17 cellular contexts compared by ENCODE assay signal in the genomic region with DNA sequence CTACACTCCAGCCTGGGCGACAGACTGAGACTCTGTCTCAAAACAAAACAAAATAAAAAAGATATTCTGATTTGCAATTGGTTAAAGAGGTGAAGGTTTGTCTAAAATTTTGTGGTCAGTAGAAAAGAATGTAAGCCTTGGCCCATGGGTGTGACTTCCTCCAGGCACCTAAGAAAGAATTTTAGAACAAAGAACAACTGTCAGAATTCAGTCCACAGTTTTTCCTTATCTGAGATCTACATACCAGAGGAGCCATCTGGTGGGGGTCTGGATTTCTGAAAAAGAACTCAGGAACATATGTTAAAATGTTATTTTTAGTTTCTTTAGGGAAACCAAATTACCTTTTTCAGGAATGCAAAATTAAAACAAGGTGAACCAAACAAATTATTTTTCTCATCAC.
DNase-seq lines count a peak whose midpoint lies in the region; ATAC-seq and TF ChIP-seq lines count a peak whose summit lies in the region.
"Had no signal": no experiment of that assay in that cellular context is flagged by ENCODE, and none has a peak within 500 bp of the region (broad histone marks: within the 10 kb centered on the region; RNA-seq: fewer than 3 reads in every experiment).

No MANE protein-coding gene starts in this region.

- no peak overlapping the region for H2BK20ac ChIP-seq in H9 (ENCODE audit: low read depth, low read length, poor library complexity, severe bottlenecking)

- H3K27me3 Mint-ChIP-seq in H9 (ENCODE audit: low read depth): no peaks in the 10 kb centered on the region

- no peak overlapping the region for H4K5ac ChIP-seq in H9 (ENCODE audit: insufficient read length, low read depth, low read length)

- H3K27me3 ChIP-seq in GM23248 (replicated peaks; ENCODE audit: insufficient read depth) (no peaks in the 10 kb centered on the region), SJCRH30 (no peaks in the 10 kb centered on the region), H9 (ENCODE audit: insufficient read depth, low read length) (no peaks in the 10 kb centered on the region), psoas muscle (ENCODE audit: insufficient read depth in 3 of 3, low read length in 2 of 3) (no peaks in the 10 kb centered on the region)
- H3K27me3 ChIP-seq: thyroid gland had no signal

- H3K4me1 Mint-ChIP-seq in H9: no peaks in the 10 kb centered on the region
- H3K4me1 Mint-ChIP-seq: activated naive CD4-positive, alpha-beta T cell treated with anti-CD3 and anti-CD28 coated beads, Interleukin-2, amount 50 U/mL, for 24 hours; naive thymus-derived CD8-positive, alpha-beta T cell had no signal

- H4K91ac ChIP-seq in H9 (ENCODE audit: insufficient read length, low read depth, low read length): no peak overlapping the region

- no peak overlapping the region for H2BK120ac ChIP-seq in H9 (ENCODE audit: low read depth, low read length, poor library complexity, severe bottlenecking)

- H3K23me2 ChIP-seq in H9 (ENCODE audit: insufficient read length, low read depth, low read length, poor library complexity, severe bottlenecking): no peaks in the 10 kb centered on the region

- no peak overlapping the region for H4K8ac ChIP-seq in H9 (replicated peaks; ENCODE audit: insufficient read length, low read depth, low read length)

- H3K4ac ChIP-seq in H9 (ENCODE audit: low read depth, low read length): no peak overlapping the region

- H3F3A ChIP-seq in GM23248 (ENCODE audit: insufficient read depth): peaks cover 12% of the 10 kb centered on the region; the same call in 1 of the 2 replicates

- H3K79me2 ChIP-seq in GM23248 (ENCODE audit: insufficient read depth) (no peaks in the 10 kb centered on the region), H9 (ENCODE audit: insufficient read depth, low read length) (no peaks in the 10 kb centered on the region)

- H3K36me3 Mint-ChIP-seq in H9 (ENCODE audit: insufficient read depth in 1 of 3, low read depth in 3 of 3): no peaks in the 10 kb centered on the region
- H3K36me3 Mint-ChIP-seq: activated naive CD4-positive, alpha-beta T cell treated with anti-CD3 and anti-CD28 coated beads, Interleukin-2, amount 50 U/mL, for 24 hours had no signal

- H3K79me1 ChIP-seq in H9 (ENCODE audit: insufficient read depth, low read depth, low read length, poor library complexity, severe bottlenecking): no peaks in the 10 kb centered on the region

- H3K9me2 ChIP-seq in GM23248 (ENCODE audit: insufficient read depth): no peaks in the 10 kb centered on the region

- H3K9me3 ChIP-seq in GM23248 (ENCODE audit: low read depth) (no peaks in the 10 kb centered on the region), SJCRH30 (replicated peaks) (0 out of 2 replicates have a peak, but pooled peaks cover 1% of the 10 kb centered on the region), H9 (ENCODE audit: control insufficient read depth, low read depth, low read length) (no peaks in the 10 kb centered on the region), psoas muscle (no peaks in the 10 kb centered on the region)
- H3K9me3 ChIP-seq: thyroid gland had no signal

- H3K23ac ChIP-seq in H9 (ENCODE audit: insufficient read length, low read depth, low read length): no peak overlapping the region

- intact Hi-C loops in psoas muscle (cut with DNase I): no loop called here

- H3K4me2 ChIP-seq in GM23248 (ENCODE audit: unreplicated experiment) (no peak overlapping the region), H9 (ENCODE audit: insufficient read depth, insufficient read length, low read length) (no peak overlapping the region)
- H3K4me2 ChIP-seq: KMS-11 had no signal

- H2BK15ac ChIP-seq in H9 (ENCODE audit: low read depth, low read length): no peak overlapping the region

- no peak overlapping the region for H2BK12ac ChIP-seq in H9 (ENCODE audit: insufficient read length, low read depth, low read length)

- no peak overlapping the region for H3K18ac ChIP-seq in H9 (ENCODE audit: insufficient read length, low read depth, low read length)

- ATAC-seq in GM21447 (IDR thresholded peaks at IDR 0.05; ENCODE audit: unreplicated experiment) (no peak), psoas muscle (no peak)
- ATAC-seq: left lobe of liver; naive thymus-derived CD8-positive, alpha-beta T cell had no signal

- H3K4me3 Mint-ChIP-seq in H9: no peak overlapping the region
- H3K4me3 Mint-ChIP-seq: activated naive CD4-positive, alpha-beta T cell treated with anti-CD3 and anti-CD28 coated beads, Interleukin-2, amount 50 U/mL, for 24 hours; naive thymus-derived CD8-positive, alpha-beta T cell; T-helper 2 cell treated with Interferon-gamma antibody and Interleukin-4, amounts not matched to agents 5 μg/mL and 100 μg/mL, for 36 hours had no signal

- no peaks in the 10 kb centered on the region for H3K36me3 ChIP-seq in GM23248 (ENCODE audit: low read depth)
- H3K36me3 ChIP-seq in SJCRH30: no peaks in the 10 kb centered on the region
- H3K36me3 ChIP-seq in psoas muscle (ENCODE audit: insufficient read depth in 1 of 2, low read depth in 1 of 2): no peaks in the 10 kb centered on the region
- H3K36me3 ChIP-seq: thyroid gland had no signal

- in situ Hi-C loops in GM23248 (cut with MboI): no loop called here

- H3K27ac ChIP-seq in GM23248 (no peak overlapping the region), SJCRH30 (peak overlapping the region; percentile 81), H9 (ENCODE audit: insufficient read length, low read depth, low read length) (no peak overlapping the region), psoas muscle (no peak overlapping the region)
- H3K27ac ChIP-seq: KMS-11, thyroid gland had no signal

- H4K20me1 ChIP-seq in GM23248 (ENCODE audit: insufficient read depth) (no peaks in the 10 kb centered on the region), H9 (ENCODE audit: control insufficient read depth, insufficient read depth, insufficient read length) (no peaks in the 10 kb centered on the region)

- no peak for TF ChIP-seq CTCF in epithelial cell of esophagus (IDR thresholded peaks at IDR 0.05; ENCODE audit: insufficient read depth, low read depth, low read length, missing control alignments)
- TF ChIP-seq CTCF in H9 (conservative IDR thresholded peaks at IDR 0.05): no peak
- no peak for TF ChIP-seq CTCF in psoas muscle (IDR thresholded peaks at IDR 0.05)

- H3K27ac Mint-ChIP-seq in H9: no peak overlapping the region
- H3K27ac Mint-ChIP-seq: activated naive CD4-positive, alpha-beta T cell treated with anti-CD3 and anti-CD28 coated beads, Interleukin-2, amount 50 U/mL, for 24 hours; naive thymus-derived CD8-positive, alpha-beta T cell; T-helper 2 cell treated with Interferon-gamma antibody and Interleukin-4, amounts not matched to agents 5 μg/mL and 100 μg/mL, for 36 hours had no signal

- H3K9ac ChIP-seq in GM23248: no peak overlapping the region
- H3K9ac ChIP-seq in H9 (ENCODE audit: extremely low read depth, insufficient read length, low read length): no peak overlapping the region
- H3K9ac ChIP-seq: KMS-11 had no signal

- no peak overlapping the region for H2AFZ ChIP-seq in GM23248
- H2AFZ ChIP-seq in H9 (ENCODE audit: low read length): no peak overlapping the region

- H3K56ac ChIP-seq in H9 (ENCODE audit: insufficient read length, low read depth, low read length): no peak overlapping the region

- whole genome bisulfite sequencing in GM23248 (ENCODE audit: low coverage in 1 of 2, low lambda C conversion rate in 2 of 2, missing lambda C conversion rate in 2 of 2), 2 experiments: 36 to 54% methylated on average over 1 of the region's 1 CpG
- WGBS in H9 (ENCODE audit: extremely low coverage, insufficient read length, low lambda C conversion rate): no CpG with 5 or more reads among the region's 1 CpG
- 76 to 89% (median 85%) methylated on average over 1 of the region's 1 CpG for WGBS in psoas muscle, 3 donors

- H3K9me3 Mint-ChIP-seq in H9: no peaks in the 10 kb centered on the region
- H3K9me3 Mint-ChIP-seq: T-helper 2 cell treated with Interferon-gamma antibody and Interleukin-4, amounts not matched to agents 5 μg/mL and 100 μg/mL, for 36 hours had no signal

- H2AK5ac ChIP-seq in H9 (ENCODE audit: insufficient read length, low read length): no peak overlapping the region

- no peak overlapping the region for H3K4me3 ChIP-seq in GM23248
- H3K4me3 ChIP-seq in SJCRH30: peak overlapping the region; percentile 4
- H3K4me3 ChIP-seq in epithelial cell of esophagus (ENCODE audit: low read length): no peak overlapping the region
- no peak overlapping the region for H3K4me3 ChIP-seq in psoas muscle
- H3K4me3 ChIP-seq: thyroid gland had no signal

- H2BK5ac ChIP-seq in H9 (ENCODE audit: insufficient read length, low read length): no peak overlapping the region

- peak; percentile 20 for DNase-seq in GM23248
- DNase-seq in SJCRH30: peak; percentile 63 to 75
- peak; percentile 13 for DNase-seq in epithelial cell of esophagus (ENCODE audit: low read depth)
- peak; percentile 13 for DNase-seq in renal cortical epithelial cell (ENCODE audit: low read depth)
- no peak for DNase-seq in H9
- DNase-seq in psoas muscle: no peak
- no peak for DNase-seq in AML-193 (lab: John Stamatoyannopoulos, UW)
- DNase-seq: activated CD4-positive, alpha-beta T cell treated with anti-CD3 and anti-CD28 coated beads for 4 hours; GF-D8; naive thymus-derived CD8-positive, alpha-beta T cell; NCI-H187; thyroid gland had no signal

- H3K14ac ChIP-seq in H9 (ENCODE audit: insufficient read depth, low read length): no peak overlapping the region

- no peak overlapping the region for H3T11ph ChIP-seq in H9 (ENCODE audit: low read length)

- H3K4me1 ChIP-seq in GM23248 (ENCODE audit: insufficient read depth): peaks cover 24% of the 10 kb centered on the region
- peaks cover 26% of the 10 kb centered on the region for H3K4me1 ChIP-seq in SJCRH30
- no peaks in the 10 kb centered on the region for H3K4me1 ChIP-seq in H9 (ENCODE audit: insufficient read depth, low read length)
- H3K4me1 ChIP-seq in psoas muscle: no peaks in the 10 kb centered on the region
- H3K4me1 ChIP-seq: thyroid gland had no signal

Comparison
In these comparisons a context has a peak if more than half of its experiments do, and no peak if none do; other contexts are left out.
1. DNase-seq: peak in GM23248 (single experiment), SJCRH30 (2 of 2), epithelial cell of esophagus (single experiment) and renal cortical epithelial cell (single experiment); none in H9 (single experiment), psoas muscle (0 of 2) and AML-193 (0 of 2).